ENCODE assay signal across 1 cellular context in the genomic region with DNA sequence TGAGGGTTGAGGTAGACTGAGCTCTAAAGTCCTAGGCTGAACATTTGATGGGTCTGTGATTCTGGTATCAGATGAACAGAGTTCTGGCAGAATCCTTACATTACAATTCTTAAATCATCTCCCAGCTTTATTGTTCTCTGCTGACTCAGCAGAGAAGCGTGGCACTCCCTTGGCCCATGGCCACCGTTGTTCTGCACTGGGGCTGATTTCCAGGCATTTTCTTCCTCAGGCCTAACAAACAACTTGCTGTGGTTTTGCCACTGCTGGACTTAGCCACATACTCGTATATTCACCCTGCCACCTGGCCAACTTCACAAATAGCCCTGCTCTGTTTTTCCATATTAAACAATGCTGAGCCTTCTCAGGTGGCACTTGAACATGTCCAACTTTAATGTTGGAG.
TF ChIP-seq lines count a peak whose summit lies in the region.

No MANE protein-coding gene starts in this region.

TF ChIP-seq in GM23338, 12 proteins besides CTCF, POLR2A, EP300 and RAD21:
- TF ChIP-seq, protein P1, sequence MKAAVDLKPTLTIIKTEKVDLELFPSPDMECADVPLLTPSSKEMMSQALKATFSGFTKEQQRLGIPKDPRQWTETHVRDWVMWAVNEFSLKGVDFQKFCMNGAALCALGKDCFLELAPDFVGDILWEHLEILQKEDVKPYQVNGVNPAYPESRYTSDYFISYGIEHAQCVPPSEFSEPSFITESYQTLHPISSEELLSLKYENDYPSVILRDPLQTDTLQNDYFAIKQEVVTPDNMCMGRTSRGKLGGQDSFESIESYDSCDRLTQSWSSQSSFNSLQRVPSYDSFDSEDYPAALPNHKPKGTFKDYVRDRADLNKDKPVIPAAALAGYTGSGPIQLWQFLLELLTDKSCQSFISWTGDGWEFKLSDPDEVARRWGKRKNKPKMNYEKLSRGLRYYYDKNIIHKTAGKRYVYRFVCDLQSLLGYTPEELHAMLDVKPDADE (IDR thresholded peaks at IDR 0.05), result no peak
- TF ChIP-seq ZNF331 (CRISPR knock-in tag; IDR thresholded peaks at IDR 0.05; ENCODE audit: low read depth), result no peak
TF ChIP-seq in GM23338: peak in this region for 0.
